12 cellular contexts compared by ENCODE assay signal in the genomic region with DNA sequence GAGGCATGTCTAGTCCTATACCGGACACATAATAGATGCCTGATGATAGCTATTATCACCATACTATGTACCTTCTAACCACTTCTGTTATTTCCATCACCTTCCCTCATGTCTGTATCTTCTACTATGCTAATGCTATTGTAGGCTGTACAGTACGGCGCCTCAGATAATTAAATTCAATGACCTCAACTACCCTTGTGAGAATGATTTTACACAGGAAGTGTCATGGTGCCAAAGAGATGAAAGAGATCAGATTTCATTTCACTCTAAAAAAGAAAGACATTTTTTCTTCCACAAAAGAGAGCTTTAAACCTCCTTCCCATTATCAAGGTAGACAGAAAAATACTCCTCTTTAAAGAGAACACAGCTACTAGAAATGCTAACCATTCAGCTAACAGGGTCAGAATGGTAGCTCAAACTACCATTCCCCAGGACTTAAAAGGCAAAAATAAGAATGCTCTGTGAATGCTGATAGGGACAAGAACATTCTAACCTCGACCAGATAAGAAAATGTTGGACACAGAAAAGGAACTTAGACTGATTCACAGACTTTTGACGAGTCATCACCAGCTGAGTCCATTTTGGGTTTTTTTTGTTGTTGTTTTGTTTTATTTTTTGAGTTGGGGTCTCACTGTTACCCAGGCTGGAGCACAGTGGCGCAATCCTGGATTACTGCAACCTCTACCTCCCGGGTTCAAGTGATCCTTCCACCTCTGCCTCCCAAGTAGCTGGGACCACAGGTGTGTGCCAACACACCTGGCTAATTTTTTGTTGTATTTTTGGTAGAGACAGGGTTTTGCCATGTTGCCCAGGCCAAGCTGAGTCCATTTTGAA.
DNase-seq lines count a peak whose midpoint lies in the region; ATAC-seq and TF ChIP-seq lines count a peak whose summit lies in the region.
"Had no signal": no experiment of that assay in that cellular context is flagged by ENCODE, and none has a peak within 500 bp of the region (broad histone marks: within the 10 kb centered on the region; RNA-seq: fewer than 3 reads in every experiment).

No MANE protein-coding gene starts in this region.

- TF ChIP-seq CTCF in natural killer cell (IDR thresholded peaks at IDR 0.05) (no peak), PC-3 (conservative IDR thresholded peaks at IDR 0.05; ENCODE audit: low read depth, low read length) (no peak), fibroblast of pulmonary artery (IDR thresholded peaks at IDR 0.05; ENCODE audit: low read length, missing control alignments) (no peak)

- CTCF ChIA-PET in PC-3 (lab: Charles Lee): no interaction called here

- peaks cover 4 to 13% of the 10 kb centered on the region in 2 donors for H3K27me3 Mint-ChIP-seq in natural killer cell (ENCODE audit: low read depth in 2 of 2)
- peaks cover 0 to 22% of the 10 kb centered on the region in 2 donors for H3K27me3 Mint-ChIP-seq in natural killer cell treated with Interleukin-12 subunit alpha and Interleukin-12 subunit beta and Interleukin-15 and Interleukin-18, amount 100 ng/mL, for 72 hours
- peaks cover 23% of the 10 kb centered on the region for H3K27me3 Mint-ChIP-seq in activated T-cell treated with anti-CD3 and anti-CD28 coated beads, Interleukin-2, amount 50 U/mL, for 72 hours (ENCODE audit: low read depth)

- H3K4me1 Mint-ChIP-seq in natural killer cell: peaks cover 11 to 19% of the 10 kb centered on the region in 2 donors
- H3K4me1 Mint-ChIP-seq in natural killer cell treated with Interleukin-12 subunit alpha and Interleukin-12 subunit beta and Interleukin-15 and Interleukin-18, amount 100 ng/mL, for 72 hours (ENCODE audit: low read depth in 2 of 2): peaks cover 9 to 11% of the 10 kb centered on the region in 2 donors
- peaks cover 11% of the 10 kb centered on the region for H3K4me1 Mint-ChIP-seq in activated T-cell treated with anti-CD3 and anti-CD28 coated beads, Interleukin-2, amount 50 U/mL, for 72 hours (ENCODE audit: low read depth)

- POLR2A ChIA-PET in PC-3 (lab: Charles Lee; ENCODE audit: unreplicated experiment): no interaction called here

- peaks cover 32% of the 10 kb centered on the region for H3K4me1 ChIP-seq in PC-3 (ENCODE audit: insufficient read depth, low read length)
- H3K4me1 ChIP-seq: pancreas had no signal

- no peaks in the 10 kb centered on the region for H3F3A ChIP-seq in PC-3 (ENCODE audit: low read length, unreplicated experiment)

- no peaks in the 10 kb centered on the region for H3K79me2 ChIP-seq in PC-3 (ENCODE audit: low read length)

- no peaks in the 10 kb centered on the region for H3K9me3 ChIP-seq in PC-3 (ENCODE audit: low read length)
- H3K9me3 ChIP-seq: pancreas, upper lobe of left lung had no signal

- no peak overlapping the region for H3K27ac ChIP-seq in PC-3 (ENCODE audit: low read length)
- H3K27ac ChIP-seq: pancreas, upper lobe of left lung had no signal

- no TSS peak for BruUV-seq in PC-3 (replicated peaks; lab: Mats Ljungman, UMichigan)

- H3K9ac ChIP-seq in PC-3 (ENCODE audit: low read length): no peak overlapping the region

- H3K9me2 ChIP-seq in PC-3 (replicated peaks; ENCODE audit: low read length): no peaks in the 10 kb centered on the region

- H3K9me3 Mint-ChIP-seq in natural killer cell: no peaks in the 10 kb centered on the region
- H3K9me3 Mint-ChIP-seq in natural killer cell treated with Interleukin-12 subunit alpha and Interleukin-12 subunit beta and Interleukin-15 and Interleukin-18, amount 100 ng/mL, for 72 hours: no peaks in the 10 kb centered on the region
- no peaks in the 10 kb centered on the region for H3K9me3 Mint-ChIP-seq in activated T-cell treated with anti-CD3 and anti-CD28 coated beads, Interleukin-2, amount 50 U/mL, for 72 hours
- H3K9me3 Mint-ChIP-seq in activated naive CD4-positive, alpha-beta T cell treated with anti-CD3 and anti-CD28 coated beads, Interleukin-2, amount 50 U/mL, for 72 hours: no peaks in the 10 kb centered on the region

- no peaks in the 10 kb centered on the region for H3K27me3 ChIP-seq in PC-3 (ENCODE audit: low read length)
- H3K27me3 ChIP-seq: pancreas, upper lobe of left lung had no signal

- H3K36me3 Mint-ChIP-seq in natural killer cell: no peaks in the 10 kb centered on the region
- H3K36me3 Mint-ChIP-seq in natural killer cell treated with Interleukin-12 subunit alpha and Interleukin-12 subunit beta and Interleukin-15 and Interleukin-18, amount 100 ng/mL, for 72 hours: no peaks in the 10 kb centered on the region
- H3K36me3 Mint-ChIP-seq in activated T-cell treated with anti-CD3 and anti-CD28 coated beads, Interleukin-2, amount 50 U/mL, for 72 hours (ENCODE audit: insufficient read depth in 2 of 2): no peaks in the 10 kb centered on the region
- H3K36me3 Mint-ChIP-seq in activated naive CD4-positive, alpha-beta T cell treated with anti-CD3 and anti-CD28 coated beads, Interleukin-2, amount 50 U/mL, for 72 hours: no peaks in the 10 kb centered on the region

- H3K4me3 Mint-ChIP-seq in natural killer cell: no peak overlapping the region
- H3K4me3 Mint-ChIP-seq in natural killer cell treated with Interleukin-12 subunit alpha and Interleukin-12 subunit beta and Interleukin-15 and Interleukin-18, amount 100 ng/mL, for 72 hours: no peak overlapping the region
- no peak overlapping the region for H3K4me3 Mint-ChIP-seq in activated T-cell treated with anti-CD3 and anti-CD28 coated beads, Interleukin-2, amount 50 U/mL, for 72 hours

- H3K36me3 ChIP-seq in PC-3 (ENCODE audit: low read depth, low read length): no peaks in the 10 kb centered on the region
- H3K36me3 ChIP-seq: pancreas, upper lobe of left lung had no signal

- H4K20me1 ChIP-seq in PC-3 (ENCODE audit: low read length): no peaks in the 10 kb centered on the region

- peak overlapping the region in 1 of 2 donors; percentile 2 for H3K27ac Mint-ChIP-seq in natural killer cell
- H3K27ac Mint-ChIP-seq in natural killer cell treated with Interleukin-12 subunit alpha and Interleukin-12 subunit beta and Interleukin-15 and Interleukin-18, amount 100 ng/mL, for 72 hours: no peak overlapping the region
- H3K27ac Mint-ChIP-seq in activated T-cell treated with anti-CD3 and anti-CD28 coated beads, Interleukin-2, amount 50 U/mL, for 72 hours: no peak overlapping the region
- no peak overlapping the region for H3K27ac Mint-ChIP-seq in activated naive CD4-positive, alpha-beta T cell treated with anti-CD3 and anti-CD28 coated beads, Interleukin-2, amount 50 U/mL, for 72 hours

- intact Hi-C loops in natural killer cell (cut with micrococcal nuclease) (no loop called here), PC-3 (cut with micrococcal nuclease) (no loop called here)

- H3K4me3 ChIP-seq in PC-3 (ENCODE audit: low read length) (no peak overlapping the region), fibroblast of pulmonary artery (replicated peaks; ENCODE audit: low read depth, low read length) (no peak overlapping the region)
- H3K4me3 ChIP-seq: pancreas, upper lobe of left lung had no signal

- ATAC-seq in natural killer cell (peak; percentile 61 to 78 (median 76)), PC-3 (no peak), HG03520 (IDR thresholded peaks at IDR 0.05; ENCODE audit: unreplicated experiment) (no peak)
- ATAC-seq in natural killer cell treated with Interleukin-12 subunit alpha and Interleukin-12 subunit beta and Interleukin-15 and Interleukin-18, amount 100 ng/mL, for 72 hours: no peak
- ATAC-seq in activated T-cell treated with anti-CD3 and anti-CD28 coated beads, Interleukin-2, amount 50 U/mL, for 72 hours (replicated peaks in 1 of 2): no peak
- no peak for ATAC-seq in activated naive CD4-positive, alpha-beta T cell treated with anti-CD3 and anti-CD28 coated beads, Interleukin-2, amount 50 U/mL, for 72 hours
- ATAC-seq: pancreas had no signal

- DNase-seq in natural killer cell (no peak), PC-3 (no peak), fibroblast of pulmonary artery (ENCODE audit: low read depth) (peak; percentile 28), islet precursor cell (no peak)
- no peak for DNase-seq in natural killer cell treated with Interleukin-12 subunit alpha and Interleukin-12 subunit beta and Interleukin-15 and Interleukin-18, amount 100 ng/mL, for 72 hours (ENCODE audit: low spot score)
- DNase-seq in activated T-cell treated with anti-CD3 and anti-CD28 coated beads, Interleukin-2, amount 50 U/mL, for 72 hours: no peak
- no peak for DNase-seq in activated naive CD4-positive, alpha-beta T cell treated with anti-CD3 and anti-CD28 coated beads, Interleukin-2, amount 50 U/mL, for 72 hours (ENCODE audit: low spot score in 2 of 2)
- DNase-seq: anterior cingulate cortex, pancreas, SW 1271, upper lobe of left lung had no signal

- H3K4me2 ChIP-seq in PC-3 (ENCODE audit: low read length): no peak overlapping the region

- H2AFZ ChIP-seq in PC-3 (ENCODE audit: low read length): peak overlapping the region; percentile 67; the same call in 1 of the 2 replicates

Comparison
In these comparisons a context has a peak if more than half of its experiments do, and no peak if none do; other contexts are left out.
1. ATAC-seq: peak in natural killer cell (3 of 3); none in natural killer cell treated with Interleukin-12 subunit alpha and Interleukin-12 subunit beta and Interleukin-15 and Interleukin-18, amount 100 ng/mL, for 72 hours (0 of 2), PC-3 (single experiment), activated T-cell treated with anti-CD3 and anti-CD28 coated beads, Interleukin-2, amount 50 U/mL, for 72 hours (0 of 2), activated naive CD4-positive, alpha-beta T cell treated with anti-CD3 and anti-CD28 coated beads, Interleukin-2, amount 50 U/mL, for 72 hours (0 of 2) and HG03520 (single experiment).